ENCODE assay signal across 12 cellular contexts in the genomic region with DNA sequence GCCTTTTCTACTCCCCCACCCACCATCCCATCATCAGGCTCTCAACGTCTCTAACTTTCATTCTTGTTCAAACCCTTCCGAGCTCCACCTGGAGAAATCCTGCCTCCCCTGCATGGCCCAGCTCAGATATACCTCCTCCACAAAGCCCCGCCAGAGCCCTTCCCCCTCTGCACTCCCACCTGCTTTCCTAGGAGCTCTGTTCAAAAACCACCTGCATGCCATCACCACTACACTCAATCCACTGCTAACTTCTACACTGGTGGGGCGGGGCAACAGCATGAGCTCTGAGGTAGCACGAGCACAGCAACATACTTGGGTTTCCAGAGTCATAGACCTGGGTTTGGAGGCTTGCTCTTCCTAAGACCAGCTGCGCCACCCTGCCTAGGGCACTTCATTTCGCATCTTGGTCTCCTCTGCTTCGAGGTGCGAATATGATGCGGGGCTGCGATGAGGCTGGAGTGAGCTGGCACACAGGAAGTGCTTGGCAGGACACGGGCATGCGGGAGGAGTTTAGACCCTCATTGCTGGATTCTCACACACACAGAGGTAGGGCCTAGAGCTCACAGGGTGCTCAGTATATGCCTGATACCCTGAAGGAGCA. TPM values are rescaled to one million over a fixed set of nuclear protein-coding genes. Genes with fewer than 3 reads are reported as not detected.
DNase-seq lines count a peak whose midpoint lies in the region; ATAC-seq, FAIRE-seq and TF ChIP-seq lines count a peak whose summit lies in the region.
"Had no signal": no experiment of that assay in that cellular context is flagged by ENCODE, and none has a peak within 500 bp of the region (broad histone marks: within the 10 kb centered on the region; RNA-seq: fewer than 3 reads in every experiment).

No MANE protein-coding gene starts in this region.

- intact Hi-C loops in CD8-positive, alpha-beta T cell (cut with DNase I, micrococcal nuclease) = loop anchor here (2.0 to 10.0 kb wide), 5 partner anchors 22 to 104 kb away; partner anchors contain the start of gene ZDHHC9 (in 1 of the 2)
- intact Hi-C loops in activated T-helper 2 cell treated with anti-CD3 and anti-CD28 coated beads, Interferon-gamma antibody, Interleukin-2, Interleukin-4, amounts not matched to agents 10 μg/mL and 5 μg/mL and 100 μg/mL, durations not matched to agents 14 hours and 24 hours and 36 hours (cut with micrococcal nuclease) = loop anchor here (5.0 kb wide), 1 partner anchor 59 kb away; the partner anchor contains the start of gene ZDHHC9

- H3K27me3 Mint-ChIP-seq in CD8-positive, alpha-beta T cell (ENCODE audit: low read depth) = no peaks in the 10 kb centered on the region
- no peaks in the 10 kb centered on the region for H3K27me3 Mint-ChIP-seq in activated T-helper 2 cell treated with anti-CD3 and anti-CD28 coated beads, Interferon-gamma antibody, Interleukin-2, Interleukin-4, amounts not matched to agents 10 μg/mL and 5 μg/mL and 100 μg/mL, durations not matched to agents 14 hours and 24 hours and 36 hours (ENCODE audit: low read depth)
- no peaks in the 10 kb centered on the region for H3K27me3 Mint-ChIP-seq in naive B cell

- H3K4me1 ChIP-seq in CD8-positive, alpha-beta T cell (ENCODE audit: insufficient read depth, low read length) = peaks cover 57% of the 10 kb centered on the region

- peak overlapping the region; percentile 93 for H3K27ac Mint-ChIP-seq in CD8-positive, alpha-beta T cell
- H3K27ac Mint-ChIP-seq in activated T-helper 2 cell treated with anti-CD3 and anti-CD28 coated beads, Interferon-gamma antibody, Interleukin-2, Interleukin-4, amounts not matched to agents 10 μg/mL and 5 μg/mL and 100 μg/mL, durations not matched to agents 14 hours and 24 hours and 36 hours = peak overlapping the region; percentile 86
- H3K27ac Mint-ChIP-seq in naive B cell = peak overlapping the region; percentile 57 to 98 (median 85)

- peak overlapping the region; percentile 42 for H3K27ac ChIP-seq in CD8-positive, alpha-beta T cell (ENCODE audit: low read depth, low read length)
- H3K27ac ChIP-seq: thoracic aorta had no signal

- no peak for TF ChIP-seq POLR2A in GM12891 (IDR thresholded peaks at IDR 0.05; ENCODE audit: low read depth, low read length)

- TF ChIP-seq CTCF in CD8-positive, alpha-beta T cell (IDR thresholded peaks at IDR 0.05) = no peak

- peak overlapping the region; percentile 75 for H3K4me3 ChIP-seq in CD8-positive, alpha-beta T cell (ENCODE audit: low read depth, low read length)
- H3K4me3 ChIP-seq: thoracic aorta had no signal

- POLR2A ChIA-PET in CD8-positive, alpha-beta T cell (lab: Charles Lee) = interaction anchor here (1.2 to 8.8 kb wide), 7 partner anchors 10 to 105 kb away, joined by 3 to 111 read pairs (median 9); no protein-coding TSS in a partner anchor

- peaks cover 28% of the 10 kb centered on the region for H3K36me3 ChIP-seq in CD8-positive, alpha-beta T cell (ENCODE audit: insufficient read depth, low read length)
- H3K36me3 ChIP-seq: thoracic aorta had no signal

- FAIRE-seq in GM12891 (lab: Jason Lieb, UNC) = peak; percentile 67
- FAIRE-seq: H1, islet of Langerhans had no signal

- H3K4me1 Mint-ChIP-seq in CD8-positive, alpha-beta T cell (ENCODE audit: low read depth) = peaks cover 64% of the 10 kb centered on the region
- H3K4me1 Mint-ChIP-seq in activated T-helper 2 cell treated with anti-CD3 and anti-CD28 coated beads, Interferon-gamma antibody, Interleukin-2, Interleukin-4, amounts not matched to agents 10 μg/mL and 5 μg/mL and 100 μg/mL, durations not matched to agents 14 hours and 24 hours and 36 hours (ENCODE audit: low read depth) = peaks cover 57% of the 10 kb centered on the region
- H3K4me1 Mint-ChIP-seq in naive B cell = peaks cover 49 to 78% (median 56%) of the 10 kb centered on the region in 3 donors

- ATAC-seq in CD8-positive, alpha-beta T cell = no peak
- ATAC-seq in naive B cell (ENCODE audit: low read depth in 2 of 2) (no peak), HG02642 (IDR thresholded peaks at IDR 0.05; ENCODE audit: poor library complexity, unreplicated experiment) (no peak)

- peak overlapping the region; percentile 94 for H3K4me3 Mint-ChIP-seq in CD8-positive, alpha-beta T cell
- peak overlapping the region; percentile 82 for H3K4me3 Mint-ChIP-seq in activated T-helper 2 cell treated with anti-CD3 and anti-CD28 coated beads, Interferon-gamma antibody, Interleukin-2, Interleukin-4, amounts not matched to agents 10 μg/mL and 5 μg/mL and 100 μg/mL, durations not matched to agents 14 hours and 24 hours and 36 hours (ENCODE audit: low read depth)
- peak overlapping the region; percentile 76 to 100 (median 96) for H3K4me3 Mint-ChIP-seq in naive B cell

- peaks cover 74% of the 10 kb centered on the region for H3K36me3 Mint-ChIP-seq in CD8-positive, alpha-beta T cell
- peaks cover 56% of the 10 kb centered on the region for H3K36me3 Mint-ChIP-seq in activated T-helper 2 cell treated with anti-CD3 and anti-CD28 coated beads, Interferon-gamma antibody, Interleukin-2, Interleukin-4, amounts not matched to agents 10 μg/mL and 5 μg/mL and 100 μg/mL, durations not matched to agents 14 hours and 24 hours and 36 hours (ENCODE audit: low read depth)
- H3K36me3 Mint-ChIP-seq in naive B cell = peaks cover 5 to 25% of the 10 kb centered on the region in 2 donors

- H3K27me3 ChIP-seq in CD8-positive, alpha-beta T cell (ENCODE audit: insufficient read depth, low read length) = no peaks in the 10 kb centered on the region

- H3K9me3 ChIP-seq in CD8-positive, alpha-beta T cell (ENCODE audit: low read length) = no peaks in the 10 kb centered on the region
- H3K9me3 ChIP-seq: thoracic aorta had no signal

- no peaks in the 10 kb centered on the region for H3K9me3 Mint-ChIP-seq in CD8-positive, alpha-beta T cell
- no peaks in the 10 kb centered on the region for H3K9me3 Mint-ChIP-seq in activated T-helper 2 cell treated with anti-CD3 and anti-CD28 coated beads, Interferon-gamma antibody, Interleukin-2, Interleukin-4, amounts not matched to agents 10 μg/mL and 5 μg/mL and 100 μg/mL, durations not matched to agents 14 hours and 24 hours and 36 hours
- peaks cover 0 to 6% (median 0%) of the 10 kb centered on the region in 7 donors for H3K9me3 Mint-ChIP-seq in naive B cell

- no peak for DNase-seq in CD8-positive, alpha-beta T cell
- DNase-seq in GM12891 (ENCODE audit: insufficient read length, low spot score) (no peak), naive B cell (no peak), SIG-M5 (lab: John Stamatoyannopoulos, UW) (no peak), NCI-H1436 (lab: John Stamatoyannopoulos, UW) (no peak)
- no peak for DNase-seq in activated T-helper 2 cell treated with anti-CD3 and anti-CD28 coated beads, Interferon-gamma antibody, Interleukin-2, Interleukin-4, amounts not matched to agents 10 μg/mL and 5 μg/mL and 100 μg/mL, durations not matched to agents 14 hours and 24 hours and 36 hours (ENCODE audit: low spot score)
- DNase-seq: NCI-H1092 treated with DMSO at 0.1 percent for 48 hours, NCI-H446 had no signal

- CTCF ChIA-PET in CD8-positive, alpha-beta T cell (lab: Charles Lee) = interaction anchor here (0.8 to 3.6 kb wide), 8 partner anchors 9 to 145 kb away, joined by 3 to 17 read pairs (median 4); no protein-coding TSS in a partner anchor

TF ChIP-seq in GM12891, 5 proteins besides CTCF, POLR2A, EP300 and RAD21:
- TF ChIP-seq PAX5 (IDR thresholded peaks at IDR 0.05; ENCODE audit: insufficient read depth, low read length, severe bottlenecking) = no peak

RNA-seq across cellular contexts. Expression of gene SASH3, which starts 3.5 kb away (rescaled TPM):
- 10 to 100 TPM; 76.7 to 76.8 TPM for total RNA-seq in CD8-positive, alpha-beta T cell
- polyA plus RNA-seq in GM12891 (2012; ENCODE audit: low read depth, missing spikeins) = 111 TPM
- total RNA-seq in activated T-helper 2 cell treated with anti-CD3 and anti-CD28 coated beads, Interferon-gamma antibody, Interleukin-2, Interleukin-4, amounts not matched to agents 10 μg/mL and 5 μg/mL and 100 μg/mL, durations not matched to agents 14 hours and 24 hours and 36 hours = 89.8 and 102 TPM in 2 replicates
- polyA plus RNA-seq in naive B cell (ENCODE audit: low read depth in 6 of 6) = 100 to 1,000 TPM in 4 of 6 donors, 10 to 100 TPM in 2; 89.4 to 191 (median 128) TPM
- total RNA-seq: H1 had no signal
- polyA plus RNA-seq: H1 had no signal

RNA-seq across cellular contexts. Expression of gene XPNPEP2, which starts 44.5 kb away (rescaled TPM):
- total RNA-seq in CD8-positive, alpha-beta T cell = under 1 TPM; 0.22 to 0.24 TPM
- 0.69 TPM for polyA plus RNA-seq in GM12891 (2012; ENCODE audit: low read depth, missing spikeins)
- 0.11 and 0.16 TPM in 2 replicates for total RNA-seq in activated T-helper 2 cell treated with anti-CD3 and anti-CD28 coated beads, Interferon-gamma antibody, Interleukin-2, Interleukin-4, amounts not matched to agents 10 μg/mL and 5 μg/mL and 100 μg/mL, durations not matched to agents 14 hours and 24 hours and 36 hours
- polyA plus RNA-seq in naive B cell (ENCODE audit: low read depth in 6 of 6) = under 1 TPM in 4 of 6 donors, not detected in 2; 0.11 to 0.58 (median 0.22) TPM
- total RNA-seq: H1 had no signal
